Comparison of ENCODE assay signal across 7 cellular contexts in genomic region chr16:5089911-5090555, GRCh38. TPM values are rescaled to one million over a fixed set of nuclear protein-coding genes. Genes with fewer than 3 reads are reported as not detected.
"Had no signal": no experiment of that assay in that cellular context is flagged by ENCODE, and none has a peak within 500 bp of the region (broad histone marks: within the 10 kb centered on the region; RNA-seq: fewer than 3 reads in every experiment).

No MANE protein-coding gene starts in this region.

RNA-seq across cellular contexts. Expression of gene C16orf89, which starts 24.3 kb away (rescaled TPM):
- total RNA-seq: OCI-LY7, PC-3, PC-9, RPMI7951, SJCRH30, SJSA1 had no signal
- polyA plus RNA-seq: SK-N-SH had no signal
